8 cellular contexts compared by ENCODE assay signal in the genomic region with DNA sequence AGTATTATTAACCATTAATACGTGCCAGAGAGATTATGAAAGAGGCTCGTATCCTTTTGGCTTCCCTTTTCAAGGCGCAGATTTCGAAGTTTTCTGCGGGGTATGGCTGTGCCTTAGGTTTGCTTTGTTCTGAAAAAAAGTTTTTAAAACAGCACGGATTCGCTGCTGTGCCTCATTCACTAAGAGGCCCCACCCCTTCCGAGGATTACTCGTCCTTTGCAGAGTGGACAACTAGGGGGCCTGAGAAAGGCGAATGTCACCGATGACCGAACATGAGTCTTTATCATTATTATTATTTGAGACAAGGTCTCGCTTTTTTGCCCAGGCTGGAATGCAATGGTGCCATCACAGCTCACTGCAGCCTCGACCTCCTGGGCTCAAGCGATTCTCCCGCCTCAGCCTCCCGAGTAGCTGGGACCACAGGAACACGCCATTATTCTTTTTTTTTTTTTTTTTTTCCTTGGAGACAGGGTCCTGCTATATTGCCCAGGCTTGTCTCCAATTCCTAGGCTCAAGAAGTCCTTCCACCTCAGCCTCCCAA. TPM values are rescaled to one million over a fixed set of nuclear protein-coding genes. Genes with fewer than 3 reads are reported as not detected.
DNase-seq lines count a peak whose midpoint lies in the region; ATAC-seq, FAIRE-seq and TF ChIP-seq lines count a peak whose summit lies in the region.

No MANE protein-coding gene starts in this region.

- H3K4me2 ChIP-seq in OCI-LY1 (ENCODE audit: low read length) (peak overlapping the region; percentile 89), K562 (ENCODE audit: insufficient read depth, low read length) (peak overlapping the region; percentile 93)

- WGBS in K562 (ENCODE audit: insufficient coverage, low coverage, missing lambda C conversion rate), result 2% methylated on average over 17 of the region's 18 CpGs
- no CpG with 5 or more reads among the region's 18 CpGs for WGBS in iPS DF 6.9 (ENCODE audit: insufficient coverage, insufficient read length)

- TF ChIP-seq POLR2A in K562 (conservative IDR thresholded peaks at IDR 0.05), result no peak

- H3K27me3 ChIP-seq in OCI-LY1 (ENCODE audit: insufficient read depth, low read length), result no peaks in the 10 kb centered on the region
- H3K27me3 ChIP-seq in K562 (ENCODE audit: control insufficient read depth in 2 of 2, insufficient read depth in 2 of 2, low read length in 2 of 2), result no peaks in the 10 kb centered on the region
- no peaks in the 10 kb centered on the region for H3K27me3 ChIP-seq in iPS DF 6.9 (ENCODE audit: control insufficient read depth, insufficient read depth, low read length)

- POLR2A ChIA-PET in K562 (lab: Yijun Ruan, JAX), result interaction anchor here (0.6 to 2.1 kb wide), 12 partner anchors 8 to 880 kb away, joined by 3 to 8 read pairs (median 4); no protein-coding TSS in a partner anchor

- no peak for TF ChIP-seq EP300 in K562 (IDR thresholded peaks at IDR 0.05; ENCODE audit: low read length)

- H3K4me1 ChIP-seq in OCI-LY1 (ENCODE audit: insufficient read depth, low read length, severe bottlenecking), result peaks cover 18% of the 10 kb centered on the region
- peaks cover 4 to 12% of the 10 kb centered on the region in 2 experiments; a peak in 3 of 5 replicates for H3K4me1 ChIP-seq in K562 (replicated peaks in 1 of 2; ENCODE audit: control insufficient read depth in 2 of 2, insufficient read depth in 2 of 2, low read length in 2 of 2)
- no peaks in the 10 kb centered on the region for H3K4me1 ChIP-seq in iPS DF 6.9 (ENCODE audit: control insufficient read depth, insufficient read depth, low read length)

- FAIRE-seq in K562 (lab: Jason Lieb, UNC), result peak; percentile 80

- BruUV-seq in K562 (replicated peaks; lab: Mats Ljungman, UMichigan), result TSS peak; percentile 74

- CTCF ChIA-PET in K562 (lab: Yijun Ruan, JAX; ENCODE audit: low intra/inter-chr PET ratio), result interaction anchor here (0.6 kb wide), 1 partner anchor 438 kb away, joined by 7 read pairs; no protein-coding TSS in a partner anchor

- H3K9me3 ChIP-seq in OCI-LY1 (ENCODE audit: low read length) (no peaks in the 10 kb centered on the region), K562 (replicated peaks; ENCODE audit: control insufficient read depth, insufficient read depth, low read depth, low read length) (no peaks in the 10 kb centered on the region), iPS DF 6.9 (ENCODE audit: control insufficient read depth, insufficient read depth, low read length) (no peaks in the 10 kb centered on the region)

- no peaks in the 10 kb centered on the region for H3K9me2 ChIP-seq in OCI-LY1 (ENCODE audit: low read depth, low read length)

- in situ Hi-C loops in K562 (cut with MboI), result no loop called here

- no peaks in the 10 kb centered on the region for H3K9me1 ChIP-seq in K562 (ENCODE audit: control insufficient read depth, insufficient read depth, low read length)

- H3K79me2 ChIP-seq in OCI-LY1 (ENCODE audit: insufficient read depth, low read length) (peaks cover 12% of the 10 kb centered on the region; the same call in 1 of the 2 replicates), K562 (ENCODE audit: control insufficient read depth, insufficient read depth, low read length) (peaks cover 22% of the 10 kb centered on the region)

- intact Hi-C loops in K562 (cut with micrococcal nuclease), result loop anchor here (2.0 to 5.0 kb wide), 3 partner anchors 34 to 119 kb away; partner anchors contain the start of gene APH1B

- H4K20me1 ChIP-seq in OCI-LY1 (ENCODE audit: insufficient read depth, low read length) (no peaks in the 10 kb centered on the region), K562 (replicated peaks; ENCODE audit: control insufficient read depth, insufficient read depth, low read length) (no peaks in the 10 kb centered on the region)

- peak; percentile 42 for DNase-seq in stimulated activated CD4-positive, alpha-beta T cell treated with anti-CD3 and anti-CD28 coated beads, Interleukin-15, amount 100 ng/mL, for 24 hours
- DNase-seq in stimulated activated CD4-positive, alpha-beta T cell treated with anti-CD3 and anti-CD28 coated beads, Interleukin-1b, Interleukin-23, amount 100 ng/mL, for 48 hours, result no peak
- DNase-seq in K562 (ENCODE audit: extremely low read depth in 1 of 4, low spot score in 3 of 4), result peak; percentile 44 to 77 (median 60)
- DNase-seq in iPS DF 6.9 (ENCODE audit: low read depth, low spot score), result peak; percentile 22
- peak; percentile 63 for DNase-seq in renal cortical epithelial cell (ENCODE audit: low read depth)

- no peak for TF ChIP-seq RAD21 in K562 (CRISPR knock-in tag; conservative IDR thresholded peaks at IDR 0.05 in 1 of 2, IDR thresholded peaks at IDR 0.05 in 1 of 2)

- peak; percentile 19 for ATAC-seq in HG02642 (IDR thresholded peaks at IDR 0.05; ENCODE audit: poor library complexity, unreplicated experiment)
- peak; percentile 68 for ATAC-seq in K562
- ATAC-seq in GM21529 (IDR thresholded peaks at IDR 0.05; ENCODE audit: unreplicated experiment), result no peak

- H2AFZ ChIP-seq in OCI-LY1 (ENCODE audit: low read length) (peak overlapping the region; percentile 54; the same call in 1 of the 2 replicates), K562 (ENCODE audit: low read depth, low read length) (peak overlapping the region; percentile 80)

- TF ChIP-seq CTCF in OCI-LY1 (IDR thresholded peaks at IDR 0.05; ENCODE audit: low read length) (no peak), K562 (IDR thresholded peaks at IDR 0.05 in 2 of 3, conservative IDR thresholded peaks at IDR 0.05 in 1 of 3; ENCODE audit: insufficient read depth in 2 of 3, low read depth in 1 of 3, low read length in 3 of 3) (peak in 2 of 3 experiments; percentile 2 to 35; a peak in 3 of 6 replicates)

- H3K27ac ChIP-seq in OCI-LY1 (ENCODE audit: low read depth, low read length, poor library complexity, severe bottlenecking) (peak overlapping the region; percentile 76), K562 (ENCODE audit: extremely low read depth, low read depth, low read length) (peak overlapping the region; percentile 80), iPS DF 6.9 (ENCODE audit: low read length) (no peak overlapping the region)

- H3K9ac ChIP-seq in OCI-LY1 (ENCODE audit: low read length) (peak overlapping the region; percentile 85), K562 (ENCODE audit: insufficient read depth in 1 of 2, low read depth in 2 of 2, low read length in 2 of 2) (peak overlapping the region; percentile 81 to 99)

- H3K36me3 ChIP-seq in OCI-LY1 (ENCODE audit: insufficient read depth, low read length) (peaks cover 17% of the 10 kb centered on the region; the same call in 1 of the 2 replicates), K562 (ENCODE audit: control insufficient read depth, insufficient read depth, low read length) (peaks cover 20% of the 10 kb centered on the region; the same call in 2 of the 3 replicates), iPS DF 6.9 (ENCODE audit: control insufficient read depth, insufficient read depth, low read length) (no peaks in the 10 kb centered on the region; the same call in 1 of the 2 replicates)

- H3K4me3 ChIP-seq in OCI-LY1 (ENCODE audit: low read depth, low read length, poor library complexity, severe bottlenecking) (peak overlapping the region; percentile 83), K562 (peak overlapping the region; percentile 57), iPS DF 6.9 (ENCODE audit: low read length) (peak overlapping the region; percentile 63; the same call in 1 of the 2 replicates)

- no peaks in the 10 kb centered on the region for H3F3A ChIP-seq in OCI-LY1 (ENCODE audit: insufficient read depth, low read length)

RNA-seq across cellular contexts. Expression of gene RPS27L, which starts 0.7 kb away (rescaled TPM):
- total RNA-seq in K562 (2011; cell fraction: chromatin; rRNA removed; ENCODE audit: low replicate concordance), result 10.6 and 25.3 TPM in 2 replicates
- 10.3 and 10.4 TPM in 2 replicates for total RNA-seq in K562 (2011; cell fraction: nucleolus; rRNA removed)
- 17.9 and 22.3 TPM in 2 replicates for total RNA-seq in K562 (2011; cell fraction: nucleoplasm; rRNA removed)
- 75.1 and 85.7 TPM in 2 replicates for total RNA-seq in K562 (2014; rRNA removed)
- total RNA-seq in K562 (2014; rRNA removed; fragmentation: Illumina TruSeq; extraction: Trizol), result 128 and 148 TPM in 2 replicates
- total RNA-seq in K562 (2015; rRNA removed; fragmentation: Illumina TruSeq; extraction: Trizol), result 92.6 and 105 TPM in 2 replicates
- total RNA-seq in K562 (2021), result 94.4 and 115 TPM in 2 replicates
- 117 and 155 TPM in 2 replicates for polyA plus RNA-seq in K562 (2011; rRNA removed)
- 29.8 and 61.5 TPM in 2 replicates for polyA plus RNA-seq in K562 (2011; cell fraction: cytosol; rRNA removed)
- polyA plus RNA-seq in K562 (2011; cell fraction: nucleus; rRNA removed), result 20.0 and 40.3 TPM in 2 replicates
- polyA plus RNA-seq in K562 (2012), result 157 and 166 TPM in 2 replicates
- polyA plus RNA-seq in K562 (2014; fragmentation: Illumina TruSeq; extraction: Trizol), result 72.2 and 79.3 TPM in 2 replicates
- polyA plus RNA-seq in K562 (2014; fragmentation: Nextera tagmentation; extraction: Ambion mirVana), result 100 to 1,000 TPM; 328 to 382 TPM
- polyA plus RNA-seq in K562 (2014; rRNA removed), result 115 and 116 TPM in 2 replicates
- 27.4 and 34.5 TPM in 2 replicates for polyA minus RNA-seq in K562 (2011; rRNA and poly(A)+ RNA removed)
- 15.9 and 18.7 TPM in 2 replicates for polyA minus RNA-seq in K562 (2011; cell fraction: cytosol; rRNA and poly(A)+ RNA removed)
- polyA minus RNA-seq in K562 (2011; cell fraction: nucleus; rRNA and poly(A)+ RNA removed), result 8.5 and 15.7 TPM in 2 replicates
- total RNA-seq in renal cortical epithelial cell, result 249 and 275 TPM in 2 replicates

RNA-seq across cellular contexts. Expression of gene RAB8B, which starts 31.4 kb away (rescaled TPM):
- 10.7 and 17.8 TPM in 2 replicates for total RNA-seq in K562 (2011; cell fraction: chromatin; rRNA removed; ENCODE audit: low replicate concordance)
- 5.3 and 7.3 TPM in 2 replicates for total RNA-seq in K562 (2011; cell fraction: nucleolus; rRNA removed)
- 10.6 and 18.9 TPM in 2 replicates for total RNA-seq in K562 (2011; cell fraction: nucleoplasm; rRNA removed)
- 23.6 and 24.6 TPM in 2 replicates for total RNA-seq in K562 (2014; rRNA removed)
- 28.9 and 33.9 TPM in 2 replicates for total RNA-seq in K562 (2014; rRNA removed; fragmentation: Illumina TruSeq; extraction: Trizol)
- total RNA-seq in K562 (2015; rRNA removed; fragmentation: Illumina TruSeq; extraction: Trizol), result 30.8 and 32.1 TPM in 2 replicates
- 24.2 and 27.3 TPM in 2 replicates for total RNA-seq in K562 (2021)
- polyA plus RNA-seq in K562 (2011; rRNA removed), result 13.2 and 21.5 TPM in 2 replicates
- 4.1 and 7.1 TPM in 2 replicates for polyA plus RNA-seq in K562 (2011; cell fraction: cytosol; rRNA removed)
- polyA plus RNA-seq in K562 (2011; cell fraction: nucleus; rRNA removed), result 12.5 and 14.7 TPM in 2 replicates
- 12.2 and 30.2 TPM in 2 replicates for polyA plus RNA-seq in K562 (2012)
- 20.5 and 30.0 TPM in 2 replicates for polyA plus RNA-seq in K562 (2014; fragmentation: Illumina TruSeq; extraction: Trizol)
- polyA plus RNA-seq in K562 (2014; fragmentation: Nextera tagmentation; extraction: Ambion mirVana), result 10 to 100 TPM in 1 of 2 experiments, 1 to 10 TPM in 1; 7.8 to 12.1 TPM
- polyA plus RNA-seq in K562 (2014; rRNA removed), result 17.4 and 17.6 TPM in 2 replicates
- polyA minus RNA-seq in K562 (2011; rRNA and poly(A)+ RNA removed), result 48.4 and 52.6 TPM in 2 replicates
- 36.9 and 49.1 TPM in 2 replicates for polyA minus RNA-seq in K562 (2011; cell fraction: cytosol; rRNA and poly(A)+ RNA removed)
- 6.1 and 10.1 TPM in 2 replicates for polyA minus RNA-seq in K562 (2011; cell fraction: nucleus; rRNA and poly(A)+ RNA removed)
- total RNA-seq in renal cortical epithelial cell, result 54.8 and 64.4 TPM in 2 replicates

RNA-seq across cellular contexts. Expression of gene LACTB, which starts 36.3 kb away (rescaled TPM):
- total RNA-seq in K562 (2011; cell fraction: chromatin; rRNA removed; ENCODE audit: low replicate concordance), result 8.1 and 18.4 TPM in 2 replicates
- total RNA-seq in K562 (2011; cell fraction: nucleolus; rRNA removed), result 3.5 and 6.1 TPM in 2 replicates
- total RNA-seq in K562 (2011; cell fraction: nucleoplasm; rRNA removed), result 9.0 and 15.3 TPM in 2 replicates
- total RNA-seq in K562 (2014; rRNA removed), result 6.1 and 9.5 TPM in 2 replicates
- total RNA-seq in K562 (2014; rRNA removed; fragmentation: Illumina TruSeq; extraction: Trizol), result 14.7 and 19.7 TPM in 2 replicates
- total RNA-seq in K562 (2015; rRNA removed; fragmentation: Illumina TruSeq; extraction: Trizol), result 13.1 and 15.5 TPM in 2 replicates
- 7.0 and 8.4 TPM in 2 replicates for total RNA-seq in K562 (2021)
- polyA plus RNA-seq in K562 (2011; rRNA removed), result 11.3 and 12.4 TPM in 2 replicates
- polyA plus RNA-seq in K562 (2011; cell fraction: cytosol; rRNA removed), result 2.3 and 4.6 TPM in 2 replicates
- 1.8 and 3.3 TPM in 2 replicates for polyA plus RNA-seq in K562 (2011; cell fraction: nucleus; rRNA removed)
- 9.4 and 11.0 TPM in 2 replicates for polyA plus RNA-seq in K562 (2012)
- polyA plus RNA-seq in K562 (2014; fragmentation: Illumina TruSeq; extraction: Trizol), result 8.2 and 14.6 TPM in 2 replicates
- polyA plus RNA-seq in K562 (2014; fragmentation: Nextera tagmentation; extraction: Ambion mirVana), result 1 to 10 TPM; 3.1 to 4.0 TPM
- 8.3 and 9.8 TPM in 2 replicates for polyA plus RNA-seq in K562 (2014; rRNA removed)
- 6.5 and 9.1 TPM in 2 replicates for polyA minus RNA-seq in K562 (2011; rRNA and poly(A)+ RNA removed)
- polyA minus RNA-seq in K562 (2011; cell fraction: cytosol; rRNA and poly(A)+ RNA removed), result 1.8 and 2.8 TPM in 2 replicates
- polyA minus RNA-seq in K562 (2011; cell fraction: nucleus; rRNA and poly(A)+ RNA removed), result 2.0 and 4.0 TPM in 2 replicates
- 41.9 and 52.4 TPM in 2 replicates for total RNA-seq in renal cortical epithelial cell
